Comparison of ENCODE assay signal across 13 cellular contexts in the genomic region with DNA sequence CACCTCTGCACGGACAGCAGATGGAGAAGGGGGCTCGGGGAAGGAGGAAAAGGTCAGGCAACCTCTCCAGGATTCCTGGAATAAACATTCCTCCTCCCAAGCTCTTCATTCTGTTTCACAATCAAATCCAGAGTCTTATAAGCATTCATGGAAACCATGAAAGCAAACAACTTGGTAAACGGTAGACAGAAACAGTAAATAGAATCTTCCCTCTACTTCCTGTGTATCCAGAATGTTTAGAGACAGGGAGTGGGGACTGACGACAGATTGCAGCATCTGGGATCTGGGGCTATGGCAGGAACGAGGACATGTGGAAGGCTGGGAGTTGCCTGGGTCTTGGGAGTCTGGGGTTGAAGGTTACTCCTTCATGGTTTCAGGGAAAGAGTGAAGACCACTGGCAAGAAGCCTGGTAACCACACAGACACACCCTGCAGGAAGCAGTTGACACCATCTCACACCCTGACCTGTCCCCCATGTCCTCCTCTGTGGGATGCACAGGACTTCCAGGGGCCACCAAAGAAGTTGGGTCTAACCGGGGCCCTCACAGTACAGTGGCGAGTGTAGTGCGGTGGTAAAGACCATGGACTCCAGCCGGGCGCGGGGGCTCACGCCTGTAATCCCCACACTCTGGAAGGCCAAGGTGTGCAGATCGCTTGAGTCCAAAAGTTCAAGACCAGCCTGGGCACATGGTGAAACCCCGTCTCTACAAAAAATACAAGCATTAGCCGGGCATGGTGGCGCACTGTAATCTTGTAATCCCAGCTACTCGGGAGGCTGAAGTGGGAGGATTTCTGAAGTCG. TPM values are rescaled to one million over a fixed set of nuclear protein-coding genes. Genes with fewer than 3 reads are reported as not detected.
DNase-seq lines count a peak whose midpoint lies in the region; ATAC-seq and TF ChIP-seq lines count a peak whose summit lies in the region.
"Had no signal": no experiment of that assay in that cellular context is flagged by ENCODE, and none has a peak within 500 bp of the region (broad histone marks: within the 10 kb centered on the region; RNA-seq: fewer than 3 reads in every experiment).

No MANE protein-coding gene starts in this region.

- peaks cover 12 to 17% (median 14%) of the 10 kb centered on the region in 3 donors for H3K4me1 Mint-ChIP-seq in T-cell

- H3K27ac ChIP-seq in left ventricle myocardium inferior (replicated peaks) (peak overlapping the region; percentile 55), colonic mucosa (peak overlapping the region; percentile 82), urinary bladder (ENCODE audit: low read depth) (peak overlapping the region; percentile 73)

- H3K27me3 ChIP-seq in left ventricle myocardium inferior (ENCODE audit: low read depth) (no peaks in the 10 kb centered on the region), colonic mucosa (no peaks in the 10 kb centered on the region), mucosa of stomach (ENCODE audit: control insufficient read depth, insufficient read depth, low read length) (peaks cover 7% of the 10 kb centered on the region)

- H3K9me3 Mint-ChIP-seq in T-cell: peaks cover 0 to under 1% (median 0%) of the 10 kb centered on the region in 3 donors

- CTCF ChIA-PET in T-cell (lab: Charles Lee): interaction anchor here in 1 of 2 donors (0.6 to 0.7 kb wide), 2 partner anchors 9 to 93 kb away, joined by 3 to 4 read pairs; no protein-coding TSS in a partner anchor

- H3K4me1 ChIP-seq in left ventricle myocardium inferior: peaks cover 41% of the 10 kb centered on the region
- peaks cover 19% of the 10 kb centered on the region for H3K4me1 ChIP-seq in colonic mucosa
- peaks cover 40% of the 10 kb centered on the region for H3K4me1 ChIP-seq in mucosa of stomach (ENCODE audit: control insufficient read depth, insufficient read depth, low read length)
- H3K4me1 ChIP-seq in urinary bladder (ENCODE audit: insufficient read depth): no peaks in the 10 kb centered on the region

- H3K9me3 ChIP-seq in left ventricle myocardium inferior (replicated peaks) (no peaks in the 10 kb centered on the region), colonic mucosa (no peaks in the 10 kb centered on the region), mucosa of stomach (ENCODE audit: control insufficient read depth, low read length) (no peaks in the 10 kb centered on the region)

- intact Hi-C loops in left ventricle myocardium inferior (cut with micrococcal nuclease) (no loop called here), left ventricle myocardium superior (cut with micrococcal nuclease) (no loop called here), colonic mucosa (cut with DNase I) (no loop called here)

- H3K27ac Mint-ChIP-seq in T-cell: peak overlapping the region in 1 of 2 donors; percentile 11

- H3K36me3 ChIP-seq in left ventricle myocardium inferior (no peaks in the 10 kb centered on the region), colonic mucosa (no peaks in the 10 kb centered on the region), mucosa of stomach (ENCODE audit: control insufficient read depth, insufficient read depth, low read length) (no peaks in the 10 kb centered on the region), urinary bladder (ENCODE audit: insufficient read depth) (no peaks in the 10 kb centered on the region)

- no peak for DNase-seq in left ventricle myocardium inferior
- no peak for DNase-seq in left ventricle myocardium superior
- peak; percentile 42 for DNase-seq in colonic mucosa
- DNase-seq in T-cell: no peak
- no peak for DNase-seq in HK-2 (ENCODE audit: unreplicated experiment)
- DNase-seq in DMS79 (lab: John Stamatoyannopoulos, UW): no peak
- DNase-seq: C1 segment of cervical spinal cord, NCI-H1092 treated with DMSO at 0.1 percent for 48 hours had no signal

- no peak for TF ChIP-seq CTCF in left ventricle myocardium inferior (IDR thresholded peaks at IDR 0.05; ENCODE audit: borderline replicate concordance)
- no peak for TF ChIP-seq CTCF in colonic mucosa (IDR thresholded peaks at IDR 0.05)

- peaks cover 16 to 26% of the 10 kb centered on the region in 2 donors for H3K27me3 Mint-ChIP-seq in T-cell

- POLR2A ChIA-PET in T-cell (lab: Charles Lee): no interaction called here

- H3K9ac ChIP-seq in colonic mucosa (ENCODE audit: low read depth in 2 of 2, low read length in 2 of 2): peak overlapping the region; percentile 49 to 51
- peak overlapping the region; percentile 30 for H3K9ac ChIP-seq in mucosa of stomach (ENCODE audit: low read length)

- no peak overlapping the region for H3K4me3 Mint-ChIP-seq in T-cell

- ATAC-seq in left ventricle myocardium superior (no peak), T-cell (replicated peaks in 1 of 4) (no peak)

- no peaks in the 10 kb centered on the region for H3K36me3 Mint-ChIP-seq in T-cell

- H3K4me3 ChIP-seq in left ventricle myocardium inferior (peak overlapping the region; percentile 35), colonic mucosa (no peak overlapping the region), mucosa of stomach (ENCODE audit: low read length) (peak overlapping the region; percentile 14), urinary bladder (ENCODE audit: low read depth, low read length) (no peak overlapping the region)

- 74% methylated on average over 18 of the region's 18 CpGs for WGBS in urinary bladder

RNA-seq across cellular contexts. Expression of a gene that starts 10.7 kb away (rescaled TPM):
- total RNA-seq in left ventricle myocardium inferior (0.27 TPM), left ventricle myocardium superior (0.27 TPM), colonic mucosa (under 1 TPM; 0.22 to 0.82 TPM), urinary bladder (0.69 TPM), T-cell (not detected)
- polyA plus RNA-seq in urinary bladder: 0.05 TPM
- total RNA-seq: bronchial epithelial cell; lung microvascular endothelial cell; T-helper 1 cell treated with Interleukin-12 subunit alpha and Interleukin-12 subunit beta and Interleukin-4 antibody, amounts not matched to agents 30 ng/mL and 1 ng/mL, for 36 hours had no signal

RNA-seq across cellular contexts. Expression of a gene that starts 52.9 kb away (rescaled TPM):
- total RNA-seq in left ventricle myocardium inferior: not detected
- not detected for total RNA-seq in left ventricle myocardium superior
- not detected for total RNA-seq in colonic mucosa
- total RNA-seq in urinary bladder: not detected
- not detected for polyA plus RNA-seq in urinary bladder
- not detected for total RNA-seq in T-cell
- total RNA-seq: bronchial epithelial cell; lung microvascular endothelial cell; T-helper 1 cell treated with Interleukin-12 subunit alpha and Interleukin-12 subunit beta and Interleukin-4 antibody, amounts not matched to agents 30 ng/mL and 1 ng/mL, for 36 hours had no signal

Comparison
In these comparisons a context has a peak if more than half of its experiments do, and no peak if none do; other contexts are left out.
1. H3K4me3 ChIP-seq: peak in left ventricle myocardium inferior (single experiment) and mucosa of stomach (single experiment); none in colonic mucosa (single experiment) and urinary bladder (single experiment).
2. Peak in every context shown above with its lines, with median percentiles within 50 percentile points of each other: H3K27ac ChIP-seq.